Comparison of ENCODE assay signal across 36 cellular contexts in genomic region chr16:20262248-20262647, GRCh38.
"Had no signal": no experiment of that assay in that cellular context is flagged by ENCODE, and none has a peak within 500 bp of the region (broad histone marks: within the 10 kb centered on the region; RNA-seq: fewer than 3 reads in every experiment).

No MANE protein-coding gene starts in this region.

- H3K27me3 ChIP-seq: MG63 had no signal

- DNase-seq: MG63, MM.1S, MV-4-11, NCI-H1048, NCI-H1092, NCI-H1092 treated with DMSO at 0.1 percent for 48 hours, NCI-H1105, NCI-H1105 treated with DMSO at 0.1 percent for 48 hours, NCI-H1417, NCI-H1417 treated with DMSO at 0.1 percent for 48 hours, NCI-H1436, NCI-H1436 treated with DMSO at 0.1 percent for 48 hours, NCI-H146, NCI-H1694, NCI-H1694 treated with DMSO at 0.1 percent for 48 hours, NCI-H187, NCI-H187 treated with DMSO at 0.1 percent for 48 hours, NCI-H1930, NCI-H2029, NCI-H2029 treated with DMSO at 0.1 percent for 48 hours, NCI-H2081, NCI-H2081 treated with DMSO at 0.1 percent for 48 hours, NCI-H2107, NCI-H2171, NCI-H2171 treated with DMSO at 0.1 percent for 48 hours, NCI-H2227 treated with DMSO at 0.1 percent for 48 hours, NCI-H226, NCI-H345, NCI-H446, NCI-H446 treated with DMSO at 0.1 percent for 48 hours, NCI-H510A, NCI-H510A treated with DMSO at 0.1 percent for 48 hours, NCI-H524, NCI-H524 treated with DMSO at 0.1 percent for 48 hours, NCI-H526, NCI-H526 treated with DMSO at 0.1 percent for 48 hours had no signal

- H3K4me3 ChIP-seq: MG63 had no signal

- H3K9me3 ChIP-seq: MG63 had no signal

- H3K36me3 ChIP-seq: MG63 had no signal
